22 cellular contexts compared by ENCODE assay signal in genomic region chr22:19067696-19068348, GRCh38.
"Had no signal": no experiment of that assay in that cellular context is flagged by ENCODE, and none has a peak within 500 bp of the region (broad histone marks: within the 10 kb centered on the region; RNA-seq: fewer than 3 reads in every experiment).

No MANE protein-coding gene starts in this region.

- H3K4me3 ChIP-seq: esophagus muscularis mucosa, thoracic aorta had no signal

- H3K9me3 ChIP-seq: esophagus muscularis mucosa, thoracic aorta had no signal

- H3K4me3 Mint-ChIP-seq: activated naive CD4-positive, alpha-beta T cell treated with anti-CD3 and anti-CD28 coated beads, Interleukin-2, amount 10 ng/mL, durations not matched to agents 7 days and 5 days; dendritic cell treated with granulocyte-macrophage colony-stimulating factor and Interleukin-4, amounts not matched to agents 40 ng/mL and 50 ng/mL, for 4 days; T-cell; T-helper 2 cell treated with Interferon-gamma antibody and Interleukin-4, amounts not matched to agents 5 μg/mL and 100 μg/mL, for 36 hours; type B pancreatic cell had no signal

- H3K27me3 Mint-ChIP-seq: activated naive CD4-positive, alpha-beta T cell treated with anti-CD3 and anti-CD28 coated beads, Interleukin-2, amount 10 ng/mL, durations not matched to agents 7 days and 5 days; dendritic cell treated with granulocyte-macrophage colony-stimulating factor and Interleukin-4, amounts not matched to agents 40 ng/mL and 50 ng/mL, for 4 days; naive B cell; T-cell; type B pancreatic cell had no signal

- H3K4me1 Mint-ChIP-seq: activated naive CD4-positive, alpha-beta T cell treated with anti-CD3 and anti-CD28 coated beads, Interleukin-2, amount 10 ng/mL, durations not matched to agents 7 days and 5 days had no signal

- ATAC-seq: T-cell had no signal

- H3K9me3 Mint-ChIP-seq: activated naive CD4-positive, alpha-beta T cell treated with anti-CD3 and anti-CD28 coated beads, Interleukin-2, amount 10 ng/mL, durations not matched to agents 7 days and 5 days; dendritic cell treated with granulocyte-macrophage colony-stimulating factor and Interleukin-4, amounts not matched to agents 40 ng/mL and 50 ng/mL, for 4 days; naive B cell; T-cell; T-helper 2 cell treated with Interferon-gamma antibody and Interleukin-4, amounts not matched to agents 5 μg/mL and 100 μg/mL, for 36 hours; type B pancreatic cell had no signal

- H3K27ac Mint-ChIP-seq: activated naive CD4-positive, alpha-beta T cell treated with anti-CD3 and anti-CD28 coated beads, Interleukin-2, amount 10 ng/mL, durations not matched to agents 7 days and 5 days; dendritic cell treated with granulocyte-macrophage colony-stimulating factor and Interleukin-4, amounts not matched to agents 40 ng/mL and 50 ng/mL, for 4 days; T-cell; T-helper 2 cell treated with Interferon-gamma antibody and Interleukin-4, amounts not matched to agents 5 μg/mL and 100 μg/mL, for 36 hours; type B pancreatic cell had no signal

- DNase-seq: activated CD4-positive, alpha-beta T cell treated with anti-CD3 and anti-CD28 coated beads, Interleukin-2, amount 50 U/mL, for 1 hour; activated CD4-positive, CD25-positive, alpha-beta regulatory T cell treated with anti-CD3 and anti-CD28 coated beads, Interleukin-2, amount 50 U/mL, for 72 hours; activated effector memory CD4-positive, alpha-beta T cell treated with anti-CD3 and anti-CD28 coated beads, Interleukin-2, amount 50 U/mL, for 16 hours; activated naive CD4-positive, alpha-beta T cell treated with anti-CD3 and anti-CD28 coated beads, Interleukin-2, amount 10 ng/mL, durations not matched to agents 7 days and 5 days; activated T-cell treated with anti-CD3 and anti-CD28 coated beads for 4 hours; amygdala; effector CD8-positive, alpha-beta T cell; glutamatergic neuron; hippocampal formation; left cardiac atrium; mesendoderm; occipital lobe; stimulated activated CD4-positive, alpha-beta T cell treated with anti-CD3 and anti-CD28 coated beads, Interleukin-4, amount 100 ng/mL, for 1 hour; stimulated activated naive CD4-positive, alpha-beta T cell treated with Interleukin-2 at 50 U/mL for 16 hours; T-cell; WERI-Rb-1 had no signal

- H3K27ac ChIP-seq: esophagus muscularis mucosa, thoracic aorta, WERI-Rb-1 had no signal

- H3K27me3 ChIP-seq: esophagus muscularis mucosa had no signal
